ENCODE assay signal across 7 cellular contexts in the genomic region with DNA sequence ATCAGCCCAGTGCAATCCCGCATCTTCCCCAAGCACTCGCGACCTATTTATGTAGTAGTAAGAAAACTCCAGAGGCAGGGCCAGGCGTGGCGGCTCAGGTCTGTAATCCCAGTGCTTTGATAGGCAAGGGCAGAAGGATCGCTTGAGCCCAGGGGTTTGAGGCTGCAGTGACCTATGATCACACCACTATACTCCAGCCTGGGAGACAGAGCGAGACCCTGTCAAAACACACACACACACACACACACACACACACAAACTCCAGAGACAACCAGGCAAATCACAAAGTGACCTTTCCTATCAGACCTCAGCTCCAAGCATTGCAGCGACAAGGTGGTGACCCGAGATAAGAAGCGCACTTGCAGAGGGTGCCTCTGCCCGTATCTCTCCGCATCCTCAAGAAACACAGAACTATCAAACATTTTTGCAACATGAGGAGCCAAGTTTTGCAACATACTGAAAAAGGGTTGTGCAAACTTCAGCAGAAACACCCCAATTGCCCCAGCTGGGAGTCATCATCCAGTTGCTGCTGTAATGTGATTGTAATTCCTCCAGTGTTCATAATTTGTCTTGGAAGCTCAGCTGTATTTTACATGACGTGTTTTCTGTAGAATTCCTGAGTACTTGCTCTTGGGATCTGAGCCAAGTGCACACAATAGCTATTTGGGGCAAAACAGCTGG. TPM values are rescaled to one million over a fixed set of nuclear protein-coding genes. Genes with fewer than 3 reads are reported as not detected.
A peak's percentile ranks its signal among the peaks of the same experiment; 100 is the strongest.
DNase-seq lines count a peak whose midpoint lies in the region; ATAC-seq and TF ChIP-seq lines count a peak whose summit lies in the region.

No MANE protein-coding gene starts in this region.

- H3K79me2 ChIP-seq in mammary epithelial cell (ENCODE audit: insufficient read depth, low read length), result no peaks in the 10 kb centered on the region

- H3K27me3 ChIP-seq in mammary epithelial cell (ENCODE audit: insufficient read depth, low read length) (no peaks in the 10 kb centered on the region), lower lobe of right lung (ENCODE audit: low read depth) (no peaks in the 10 kb centered on the region), uterus (no peaks in the 10 kb centered on the region)

- H3K4me3 ChIP-seq in NB4 (ENCODE audit: low read depth, low read length) (no peak overlapping the region), mammary epithelial cell (replicated peaks in 1 of 3; ENCODE audit: insufficient read depth in 1 of 3, low read depth in 2 of 3, low read length in 3 of 3) (no peak overlapping the region), lower lobe of right lung (no peak overlapping the region), uterus (no peak overlapping the region)

- H3K36me3 ChIP-seq in mammary epithelial cell (ENCODE audit: insufficient read depth, low read length) (no peaks in the 10 kb centered on the region), lower lobe of right lung (no peaks in the 10 kb centered on the region), uterus (no peaks in the 10 kb centered on the region)

- no peak overlapping the region for H2AFZ ChIP-seq in mammary epithelial cell (ENCODE audit: low read depth, low read length)

- peak; percentile 88 for DNase-seq in NB4 (ENCODE audit: low read depth)
- DNase-seq in mammary epithelial cell, result peak; percentile 74
- DNase-seq in lower lobe of right lung, result peak; percentile 51
- DNase-seq in uterus, result peak; percentile 79 to 89
- DNase-seq in NCI-H2029 (lab: John Stamatoyannopoulos, UW), result no peak
- DNase-seq in NCI-H1417 (lab: John Stamatoyannopoulos, UW), result no peak

- intact Hi-C loops in mammary epithelial cell (cut with micrococcal nuclease) (loop anchor here (5.0 kb wide), 1 partner anchor 39 kb away; no protein-coding TSS in a partner anchor), lower lobe of right lung (cut with DNase I) (no loop called here), uterus (cut with DNase I; ENCODE audit: low total_unique reads) (no loop called here)

- H3K9ac ChIP-seq in mammary epithelial cell (ENCODE audit: insufficient read depth, low read length), result no peak overlapping the region

- H3K4me1 ChIP-seq in mammary epithelial cell (ENCODE audit: insufficient read depth, low read length) (no peaks in the 10 kb centered on the region), lower lobe of right lung (peaks cover 37% of the 10 kb centered on the region), uterus (no peaks in the 10 kb centered on the region)

- H4K20me1 ChIP-seq in mammary epithelial cell (ENCODE audit: insufficient read depth, low read length), result no peaks in the 10 kb centered on the region

- WGBS in mammary epithelial cell (ENCODE audit: low coverage, missing lambda C conversion rate), result 83% methylated on average over 13 of the region's 13 CpGs

- H3K9me3 ChIP-seq in mammary epithelial cell (replicated peaks; ENCODE audit: insufficient read depth, low read length), result no peaks in the 10 kb centered on the region
- H3K9me3 ChIP-seq in lower lobe of right lung, result no peaks in the 10 kb centered on the region
- H3K9me3 ChIP-seq in uterus, result no peaks in the 10 kb centered on the region

- H3K27ac ChIP-seq in mammary epithelial cell (ENCODE audit: insufficient read depth, low read depth, low read length), result no peak overlapping the region
- H3K27ac ChIP-seq in lower lobe of right lung, result peak overlapping the region; percentile 83
- peak overlapping the region; percentile 76 to 82 for H3K27ac ChIP-seq in uterus

- peak; percentile 73 to 76 for ATAC-seq in lower lobe of right lung
- no peak for ATAC-seq in HG03045 (IDR thresholded peaks at IDR 0.05; ENCODE audit: unreplicated experiment)

- TF ChIP-seq CTCF in NB4 (IDR thresholded peaks at IDR 0.05; ENCODE audit: low read depth, low read length) (no peak), mammary epithelial cell (conservative IDR thresholded peaks at IDR 0.05 in 1 of 2, IDR thresholded peaks at IDR 0.05 in 1 of 2; ENCODE audit: extremely low read depth in 1 of 2, insufficient read depth in 1 of 2, low read depth in 1 of 2, low read length in 2 of 2) (no peak), lower lobe of right lung (IDR thresholded peaks at IDR 0.05) (no peak), uterus (IDR thresholded peaks at IDR 0.05) (no peak)

- CTCF ChIA-PET in mammary epithelial cell (lab: Charles Lee; ENCODE audit: low non-redundant PET), result no interaction called here

- TF ChIP-seq POLR2A in NB4 (IDR thresholded peaks at IDR 0.05; ENCODE audit: extremely low read depth, insufficient read length), result no peak
- no peak for TF ChIP-seq POLR2A in uterus (IDR thresholded peaks at IDR 0.05)

- H3K4me2 ChIP-seq in mammary epithelial cell (ENCODE audit: insufficient read depth, low read depth, low read length), result no peak overlapping the region

- BruUV-seq in mammary epithelial cell (replicated peaks; lab: Mats Ljungman, UMichigan), result no TSS peak

- dilution Hi-C loops in mammary epithelial cell (cut with HindIII; ENCODE audit: low sequenced_read_pairs), result no loop called here

- in situ Hi-C loops in mammary epithelial cell (cut with MboI; ENCODE audit: low sequenced_read_pairs in 2 of 2), result no loop called here

RNA-seq across cellular contexts. Expression of a gene that starts 8.7 kb away (rescaled TPM):
- total RNA-seq in mammary epithelial cell (under 1 TPM in 1 of 2 donors, not detected in 1; 0.99 TPM), lower lobe of right lung (137 TPM), uterus (100 to 1,000 TPM in 2 of 4 donors, 10 to 100 TPM in 2; 16.5 to 139 (median 81.8) TPM)
- polyA plus RNA-seq in mammary epithelial cell, result 0.15 TPM
- polyA minus RNA-seq in mammary epithelial cell, result not detected

Comparison
In these comparisons a context has a peak if more than half of its experiments do, and no peak if none do; other contexts are left out.
1. DNase-seq: peak in NB4 (single experiment), mammary epithelial cell (single experiment), lower lobe of right lung (single experiment) and uterus (2 of 2); none in NCI-H2029 (single experiment) and NCI-H1417 (0 of 3).
2. RNA of a gene that starts 8.7 kb away (total RNA-seq): 137 TPM in lower lobe of right lung (single experiment) and 16.5 to 139 TPM in uterus; 0.99 TPM in mammary epithelial cell; every median in the first group is over 4 times any median in the second.